8 cellular contexts compared by ENCODE assay signal in genomic region chr19:58183822-58184215, GRCh38. TPM values are rescaled to one million over a fixed set of nuclear protein-coding genes. Genes with fewer than 3 reads are reported as not detected.
DNase-seq lines count a peak whose midpoint lies in the region; ATAC-seq and TF ChIP-seq lines count a peak whose summit lies in the region.

No MANE protein-coding gene starts in this region.

- H3K79me2 ChIP-seq in neural progenitor cell (ENCODE audit: low read depth) = peaks cover 52% of the 10 kb centered on the region

- H3K4me3 ChIP-seq in NB4 (ENCODE audit: low read depth, low read length) (peak overlapping the region; percentile 78), duodenal mucosa (ENCODE audit: low read depth in 1 of 2, low read length in 2 of 2) (peak overlapping the region; percentile 98), neural progenitor cell (peak overlapping the region; percentile 96)

- H3K4me2 ChIP-seq in neural progenitor cell = peak overlapping the region; percentile 94

- H3K4me1 ChIP-seq in duodenal mucosa (ENCODE audit: control insufficient read depth in 1 of 2, insufficient read depth in 2 of 2, low read length in 2 of 2) (peaks cover 4% of the 10 kb centered on the region in 2 donors), neural progenitor cell (no peaks in the 10 kb centered on the region)

- H3K27me3 Mint-ChIP-seq in Calu3 (ENCODE audit: unreplicated experiment) = no peaks in the 10 kb centered on the region
- peaks cover 14% of the 10 kb centered on the region for H3K27me3 Mint-ChIP-seq in neural progenitor cell (ENCODE audit: insufficient read depth, low read depth)

- H3K4me1 Mint-ChIP-seq in Calu3 (ENCODE audit: low read depth, unreplicated experiment) (peaks cover 14% of the 10 kb centered on the region), neural progenitor cell (peaks cover 8% of the 10 kb centered on the region)

- TF ChIP-seq POLR2A in NB4 (IDR thresholded peaks at IDR 0.05; ENCODE audit: extremely low read depth, insufficient read length) = no peak

- peak overlapping the region; percentile 80 for H2AFZ ChIP-seq in neural progenitor cell (replicated peaks)

- H4K20me1 ChIP-seq in neural progenitor cell (ENCODE audit: low read depth) = no peaks in the 10 kb centered on the region

- peaks cover 14% of the 10 kb centered on the region for H3F3A ChIP-seq in neural progenitor cell (ENCODE audit: low read depth)

- H3K9me3 Mint-ChIP-seq in Calu3 (ENCODE audit: low read depth, unreplicated experiment) (peaks cover 18% of the 10 kb centered on the region), neural progenitor cell (peaks cover 83% of the 10 kb centered on the region)

- H3K9ac ChIP-seq in duodenal mucosa (ENCODE audit: low read depth in 1 of 2, low read length in 2 of 2) (peak overlapping the region; percentile 54 to 85), neural progenitor cell (peak overlapping the region; percentile 91)

- H3K27ac ChIP-seq in duodenal mucosa (ENCODE audit: low read depth, low read length) = peak overlapping the region; percentile 11
- H3K27ac ChIP-seq in neural progenitor cell = peak overlapping the region; percentile 99

- ATAC-seq in left lobe of liver = no peak
- ATAC-seq in HG03025 (IDR thresholded peaks at IDR 0.05; ENCODE audit: low FRiP score, unreplicated experiment) = no peak
- ATAC-seq in GM18907 (IDR thresholded peaks at IDR 0.05; ENCODE audit: unreplicated experiment) = no peak

- H3K4me3 Mint-ChIP-seq in Calu3 (ENCODE audit: low read depth, unreplicated experiment) (peak overlapping the region; percentile 98), neural progenitor cell (peak overlapping the region; percentile 92)

- peaks cover 71% of the 10 kb centered on the region for H3K36me3 Mint-ChIP-seq in Calu3 (ENCODE audit: insufficient read depth, unreplicated experiment)
- H3K36me3 Mint-ChIP-seq in neural progenitor cell = peaks cover 55% of the 10 kb centered on the region

- intact Hi-C loops in Calu3 (cut with micrococcal nuclease; ENCODE audit: unreplicated experiment) = loop anchor here (1.0 to 10.0 kb wide), 3 partner anchors 119 to 221 kb away; partner anchors contain the start of genes ZNF584 and ZSCAN22

- DNase-seq in Calu3 = no peak
- DNase-seq in NB4 (ENCODE audit: low read depth) = no peak
- DNase-seq in neural progenitor cell (ENCODE audit: low spot score) = no peak
- DNase-seq in left lobe of liver (ENCODE audit: low spot score) = no peak
- DNase-seq in COLO668 (lab: John Stamatoyannopoulos, UW; ENCODE audit: unreplicated experiment) = no peak

- H3K27me3 ChIP-seq in duodenal mucosa (ENCODE audit: control insufficient read depth in 1 of 2, insufficient read depth in 2 of 2, low read length in 2 of 2) (no peaks in the 10 kb centered on the region), neural progenitor cell (no peaks in the 10 kb centered on the region)

- no peak for TF ChIP-seq CTCF in Calu3 (IDR thresholded peaks at IDR 0.05; ENCODE audit: unreplicated experiment)
- no peak for TF ChIP-seq CTCF in NB4 (IDR thresholded peaks at IDR 0.05; ENCODE audit: low read depth, low read length)
- no peak for TF ChIP-seq CTCF in neural progenitor cell (IDR thresholded peaks at IDR 0.05)

- H3K36me3 ChIP-seq in duodenal mucosa (ENCODE audit: control insufficient read depth in 1 of 2, insufficient read depth in 2 of 2, low read length in 2 of 2) (peaks cover 28 to 29% of the 10 kb centered on the region in 2 donors), neural progenitor cell (peaks cover 42% of the 10 kb centered on the region)

- CTCF ChIA-PET in Calu3 (lab: Charles Lee) = interaction anchor here (0.7 kb wide), 1 partner anchor 520 kb away, joined by 3 read pairs; no protein-coding TSS in a partner anchor

- H3K9me3 ChIP-seq in duodenal mucosa (ENCODE audit: control insufficient read depth in 1 of 2, low read length in 2 of 2) = peaks cover 55 to 69% of the 10 kb centered on the region in 2 donors
- H3K9me3 ChIP-seq in neural progenitor cell (ENCODE audit: low read depth) = peaks cover 39% of the 10 kb centered on the region

- peak overlapping the region; percentile 98 for H3K27ac Mint-ChIP-seq in Calu3 (ENCODE audit: unreplicated experiment)
- H3K27ac Mint-ChIP-seq in neural progenitor cell = peak overlapping the region; percentile 46

- BruUV-seq in Calu3 (replicated peaks; lab: Mats Ljungman, UMichigan) = TSS peak; percentile 63

RNA-seq across cellular contexts. Expression of gene ZNF274, which starts 1.0 kb away (rescaled TPM):
- total RNA-seq in Calu3 (2022) (43.2 and 44.6 TPM in 2 replicates), neural progenitor cell (ENCODE audit: low replicate concordance) (39.3 and 43.0 TPM in 2 replicates), left lobe of liver (13.7 TPM)

RNA-seq across cellular contexts. Expression of gene ZNF329, which starts 33.2 kb away (rescaled TPM):
- total RNA-seq in Calu3 (2022) = 9.5 and 11.2 TPM in 2 replicates
- 28.4 and 36.2 TPM in 2 replicates for total RNA-seq in neural progenitor cell (ENCODE audit: low replicate concordance)
- 5.7 TPM for total RNA-seq in left lobe of liver

RNA-seq across cellular contexts. Expression of gene ZNF544, which starts 44.9 kb away (rescaled TPM):
- total RNA-seq in Calu3 (2022) (65.3 and 68.5 TPM in 2 replicates), neural progenitor cell (ENCODE audit: low replicate concordance) (86.0 and 104 TPM in 2 replicates), left lobe of liver (10.0 TPM)
